31 cellular contexts compared by ENCODE assay signal in the genomic region with DNA sequence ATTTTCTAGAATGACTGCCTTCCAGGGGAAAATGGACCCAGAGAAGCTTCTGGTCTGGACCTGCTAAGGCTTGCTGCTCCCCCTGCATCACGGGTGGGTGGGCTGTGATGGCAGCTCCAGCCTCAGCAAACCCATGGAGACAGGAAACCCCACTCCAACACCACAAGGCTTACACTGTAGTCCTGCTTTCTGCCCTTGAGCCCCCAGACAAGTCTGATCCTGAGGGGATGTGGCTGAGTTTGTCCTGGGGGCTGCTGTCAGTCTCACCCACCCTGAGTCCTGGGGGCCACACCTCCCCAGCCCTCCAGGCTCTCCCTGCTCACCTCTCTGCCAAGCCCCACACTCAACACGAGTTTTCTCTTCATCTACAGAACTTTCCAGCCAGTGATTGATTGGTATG.
"Had no signal": no experiment of that assay in that cellular context is flagged by ENCODE, and none has a peak within 500 bp of the region (broad histone marks: within the 10 kb centered on the region; RNA-seq: fewer than 3 reads in every experiment).

No MANE protein-coding gene starts in this region.

- H3K36me3 Mint-ChIP-seq: activated CD8-positive, alpha-beta memory T cell treated with anti-CD3 and anti-CD28 coated beads, Interleukin-2, amount 10 ng/mL, durations not matched to agents 7 days and 5 days had no signal

- H3K4me3 Mint-ChIP-seq: activated CD4-positive, alpha-beta T cell treated with anti-CD3 and anti-CD28 coated beads for 36 hours; activated CD8-positive, alpha-beta memory T cell treated with anti-CD3 and anti-CD28 coated beads, Interleukin-2, amount 10 ng/mL, durations not matched to agents 7 days and 5 days; activated CD8-positive, alpha-beta T cell treated with anti-CD3 and anti-CD28 coated beads for 36 hours; activated naive CD8-positive, alpha-beta T cell; activated T-cell treated with anti-CD3 and anti-CD28 coated beads, Interleukin-2, amount 50 U/mL, for 24 hours; activated T-cell treated with anti-CD3 and anti-CD28 coated beads, Interleukin-2, amount 50 U/mL, for 72 hours; central memory CD8-positive, alpha-beta T cell; effector memory CD8-positive, alpha-beta T cell; T-helper 17 cell; T-helper 2 cell treated with Interferon-gamma antibody and Interleukin-4, amounts not matched to agents 5 μg/mL and 100 μg/mL, for 36 hours had no signal

- ATAC-seq: activated CD4-positive, alpha-beta T cell treated with anti-CD3 and anti-CD28 coated beads for 36 hours; activated CD8-positive, alpha-beta memory T cell treated with anti-CD3 and anti-CD28 coated beads, Interleukin-2, amount 10 ng/mL, durations not matched to agents 7 days and 5 days; activated CD8-positive, alpha-beta T cell treated with anti-CD3 and anti-CD28 coated beads for 36 hours; activated T-cell treated with anti-CD3 and anti-CD28 coated beads, Interleukin-2, amount 50 U/mL, for 72 hours; effector memory CD8-positive, alpha-beta T cell; gastroesophageal sphincter; heart right ventricle; T-helper 17 cell had no signal

- H3K4me1 Mint-ChIP-seq: activated CD4-positive, alpha-beta T cell treated with anti-CD3 and anti-CD28 coated beads for 36 hours; activated CD8-positive, alpha-beta memory T cell treated with anti-CD3 and anti-CD28 coated beads, Interleukin-2, amount 10 ng/mL, durations not matched to agents 7 days and 5 days; central memory CD8-positive, alpha-beta T cell had no signal

- DNase-seq: activated CD4-positive, alpha-beta T cell treated with anti-CD3 and anti-CD28 coated beads for 36 hours; activated CD4-positive, alpha-beta T cell treated with anti-CD3 and anti-CD28 coated beads, Interleukin-2, amount 50 U/mL, for 1 hour; activated CD4-positive, alpha-beta T cell treated with anti-CD3 and anti-CD28 coated beads, Interleukin-2, amount 50 U/mL, for 48 hours; activated CD4-positive, CD25-positive, alpha-beta regulatory T cell; activated CD4-positive, CD25-positive, alpha-beta regulatory T cell treated with anti-CD3 and anti-CD28 coated beads, Interleukin-2, amount 50 U/mL, for 72 hours; activated CD8-positive, alpha-beta memory T cell treated with anti-CD3 and anti-CD28 coated beads, Interleukin-2, amount 10 ng/mL, durations not matched to agents 7 days and 5 days; activated CD8-positive, alpha-beta memory T cell treated with anti-CD3 and anti-CD28 coated beads, Interleukin-2, amount 50 U/mL, for 4 hours; activated CD8-positive, alpha-beta T cell treated with anti-CD3 and anti-CD28 coated beads for 36 hours; activated gamma-delta T cell treated with Interleukin-2 at 50 U/mL for 16 hours; activated naive CD4-positive, alpha-beta T cell treated with anti-CD3 and anti-CD28 coated beads, Interleukin-2, amount 50 U/mL, for 16 hours; activated naive CD4-positive, alpha-beta T cell treated with Interleukin-2 at 50 U/mL for 16 hours; activated T-cell treated with anti-CD3 and anti-CD28 coated beads for 4 hours; activated T-cell treated with anti-CD3 and anti-CD28 coated beads, Interleukin-2, amount 50 U/mL, for 24 hours; activated T-cell treated with anti-CD3 and anti-CD28 coated beads, Interleukin-2, amount 50 U/mL, for 72 hours; amniotic stem cell; anterior cingulate cortex; brain microvascular endothelial cell; cortex of kidney; dermis blood vessel endothelial cell; effector CD4-positive, alpha-beta T cell; effector memory CD8-positive, alpha-beta T cell; erythroblast; esophagus squamous epithelium; foreskin melanocyte; heart right ventricle; T-helper 1 cell; T-helper 17 cell had no signal

- H3K9me3 Mint-ChIP-seq: activated CD8-positive, alpha-beta T cell treated with anti-CD3 and anti-CD28 coated beads for 36 hours; activated T-cell treated with anti-CD3 and anti-CD28 coated beads, Interleukin-2, amount 50 U/mL, for 24 hours; activated T-cell treated with anti-CD3 and anti-CD28 coated beads, Interleukin-2, amount 50 U/mL, for 72 hours; central memory CD8-positive, alpha-beta T cell; effector memory CD8-positive, alpha-beta T cell; T-helper 2 cell treated with Interferon-gamma antibody and Interleukin-4, amounts not matched to agents 5 μg/mL and 100 μg/mL, for 36 hours had no signal

- H3K27ac Mint-ChIP-seq: activated CD4-positive, alpha-beta T cell treated with anti-CD3 and anti-CD28 coated beads for 36 hours; activated CD8-positive, alpha-beta memory T cell treated with anti-CD3 and anti-CD28 coated beads, Interleukin-2, amount 10 ng/mL, durations not matched to agents 7 days and 5 days; activated CD8-positive, alpha-beta T cell treated with anti-CD3 and anti-CD28 coated beads for 36 hours; activated naive CD8-positive, alpha-beta T cell; activated T-cell treated with anti-CD3 and anti-CD28 coated beads, Interleukin-2, amount 50 U/mL, for 24 hours; activated T-cell treated with anti-CD3 and anti-CD28 coated beads, Interleukin-2, amount 50 U/mL, for 72 hours; effector memory CD8-positive, alpha-beta T cell; T-helper 17 cell; T-helper 2 cell treated with Interferon-gamma antibody and Interleukin-4, amounts not matched to agents 5 μg/mL and 100 μg/mL, for 36 hours had no signal
